ENCODE assay signal across 23 cellular contexts in the genomic region with DNA sequence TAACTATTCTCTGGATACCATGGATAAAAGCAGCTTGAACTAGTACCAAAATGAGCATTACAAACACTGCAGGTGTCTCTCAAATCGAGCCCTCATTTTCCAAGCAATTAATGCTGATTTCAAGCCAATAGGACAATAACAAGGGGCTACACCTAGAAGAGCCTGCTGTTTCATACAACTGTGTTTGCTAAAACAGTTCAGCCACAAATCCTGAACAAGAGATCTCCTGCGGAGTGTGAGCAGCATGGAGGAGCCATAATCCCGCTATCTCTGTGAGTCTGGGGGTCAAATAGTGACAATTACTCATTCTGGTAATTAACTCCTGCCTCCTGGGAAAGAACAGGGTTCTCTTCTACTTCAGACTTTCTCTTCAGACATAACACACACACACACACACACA.
"Had no signal": no experiment of that assay in that cellular context is flagged by ENCODE, and none has a peak within 500 bp of the region (broad histone marks: within the 10 kb centered on the region; RNA-seq: fewer than 3 reads in every experiment).

No MANE protein-coding gene starts in this region.

- ATAC-seq: activated T-helper 17 cell treated with anti-CD3 and anti-CD28 coated beads, Interleukin-2, amount 50 U/mL, for 72 hours; foreskin keratinocyte; left lobe of liver; lower lobe of right lung; naive thymus-derived CD4-positive, alpha-beta T cell; psoas muscle; WTC11 had no signal

- H3K27ac ChIP-seq: adrenal gland, ascending aorta, foreskin keratinocyte, lower lobe of right lung, ovary, psoas muscle, right atrium auricular region, thoracic aorta, vagina had no signal

- H3K9me3 Mint-ChIP-seq: type B pancreatic cell had no signal

- H3K4me3 ChIP-seq: adrenal gland, ascending aorta, lower lobe of right lung, ovary, psoas muscle, right atrium auricular region, thoracic aorta, vagina had no signal

- H3K36me3 Mint-ChIP-seq: activated naive CD8-positive, alpha-beta T cell; naive thymus-derived CD4-positive, alpha-beta T cell; type B pancreatic cell; WTC11 had no signal

- H3K4me1 ChIP-seq: adrenal gland, foreskin keratinocyte, lower lobe of right lung, psoas muscle had no signal

- H3K27me3 ChIP-seq: adrenal gland, ascending aorta, foreskin keratinocyte, ovary, right atrium auricular region, vagina had no signal

- DNase-seq: activated naive CD4-positive, alpha-beta T cell; activated T-cell treated with anti-CD3 and anti-CD28 coated beads, Interleukin-2, amount 50 U/mL, for 1 hour; adrenal gland; central memory CD4-positive, alpha-beta T cell; dermis blood vessel endothelial cell; effector CD8-positive, alpha-beta T cell; foreskin keratinocyte; kidney; lower lobe of right lung; naive thymus-derived CD4-positive, alpha-beta T cell; ovary; psoas muscle; stimulated activated CD4-positive, alpha-beta T cell treated with anti-CD3 and anti-CD28 coated beads, Interleukin-4, amount 100 ng/mL, for 24 hours; stimulated activated naive CD4-positive, alpha-beta T cell treated with Interleukin-2 at 50 U/mL for 16 hours had no signal

- H3K36me3 ChIP-seq: adrenal gland, ascending aorta, lower lobe of right lung, ovary, right atrium auricular region, thoracic aorta, vagina had no signal

- H3K4me1 Mint-ChIP-seq: activated T-helper 17 cell treated with anti-CD3 and anti-CD28 coated beads, Interleukin-2, amount 50 U/mL, for 72 hours; naive thymus-derived CD4-positive, alpha-beta T cell; WTC11 had no signal

- H3K27me3 Mint-ChIP-seq: activated naive CD8-positive, alpha-beta T cell; activated T-helper 17 cell treated with anti-CD3 and anti-CD28 coated beads, Interleukin-2, amount 50 U/mL, for 72 hours; naive thymus-derived CD4-positive, alpha-beta T cell; type B pancreatic cell had no signal

- H3K4me3 Mint-ChIP-seq: activated naive CD8-positive, alpha-beta T cell; activated T-helper 17 cell treated with anti-CD3 and anti-CD28 coated beads, Interleukin-2, amount 50 U/mL, for 72 hours; naive thymus-derived CD4-positive, alpha-beta T cell; type B pancreatic cell; WTC11 had no signal

- H3K27ac Mint-ChIP-seq: activated naive CD8-positive, alpha-beta T cell; activated T-helper 17 cell treated with anti-CD3 and anti-CD28 coated beads, Interleukin-2, amount 50 U/mL, for 72 hours; naive thymus-derived CD4-positive, alpha-beta T cell; type B pancreatic cell; WTC11 had no signal
